Comparison of ENCODE assay signal across 17 cellular contexts in genomic region chr1:185426761-185427698, GRCh38.
DNase-seq lines count a peak whose midpoint lies in the region; ATAC-seq, FAIRE-seq and TF ChIP-seq lines count a peak whose summit lies in the region.
"Had no signal": no experiment of that assay in that cellular context is flagged by ENCODE, and none has a peak within 500 bp of the region (broad histone marks: within the 10 kb centered on the region; RNA-seq: fewer than 3 reads in every experiment).

No MANE protein-coding gene starts in this region.

- no peak overlapping the region for H3K9ac ChIP-seq in K562 (ENCODE audit: insufficient read depth in 1 of 2, low read depth in 2 of 2, low read length in 2 of 2)
- no peak overlapping the region for H3K9ac ChIP-seq in Karpas-422 (ENCODE audit: low read length)
- H3K9ac ChIP-seq in MM.1S (ENCODE audit: low read length) = no peak overlapping the region

- H2AFZ ChIP-seq in K562 (ENCODE audit: low read depth, low read length) (no peak overlapping the region), Karpas-422 (ENCODE audit: low read length) (no peak overlapping the region), MM.1S (ENCODE audit: low read length) (no peak overlapping the region)

- H3K36me3 Mint-ChIP-seq in MCF 10A (ENCODE audit: insufficient read depth, unreplicated experiment) = no peaks in the 10 kb centered on the region

- POLR2A ChIA-PET in MCF 10A (lab: Yijun Ruan, JAX) (interaction anchor here (1.0 kb wide), 1 partner anchor 12 kb away, joined by 3 read pairs; no protein-coding TSS in a partner anchor), K562 (lab: Yijun Ruan, JAX) (interaction anchor here (0.6 to 2.2 kb wide), 4 partner anchors 10 to 16 kb away, joined by 3 to 10 read pairs (median 4); no protein-coding TSS in a partner anchor)

- no peaks in the 10 kb centered on the region for H3K9me2 ChIP-seq in Karpas-422 (replicated peaks; ENCODE audit: insufficient read depth, low read length)
- no peaks in the 10 kb centered on the region for H3K9me2 ChIP-seq in MM.1S (replicated peaks; ENCODE audit: insufficient read depth, low read length)

- H3K4me3 ChIP-seq in breast epithelium (no peak overlapping the region), K562 (no peak overlapping the region), right cardiac atrium (ENCODE audit: low read length) (no peak overlapping the region), tibial artery (no peak overlapping the region), Karpas-422 (ENCODE audit: low read length) (no peak overlapping the region), MM.1S (ENCODE audit: low read length) (no peak overlapping the region)
- H3K4me3 ChIP-seq: uterus had no signal

- H3K27ac ChIP-seq in breast epithelium = peak overlapping the region; percentile 33 to 50
- no peak overlapping the region for H3K27ac ChIP-seq in K562 (ENCODE audit: extremely low read depth, low read depth, low read length)
- no peak overlapping the region for H3K27ac ChIP-seq in right cardiac atrium (ENCODE audit: low read length)
- no peak overlapping the region for H3K27ac ChIP-seq in tibial artery
- no peak overlapping the region for H3K27ac ChIP-seq in Karpas-422 (ENCODE audit: low read length)
- no peak overlapping the region for H3K27ac ChIP-seq in MM.1S (ENCODE audit: low read length)

- TF ChIP-seq EP300 in K562 (IDR thresholded peaks at IDR 0.05; ENCODE audit: low read length) = no peak

- no peaks in the 10 kb centered on the region for H3K4me1 Mint-ChIP-seq in MCF 10A (ENCODE audit: insufficient read depth, unreplicated experiment)
- H3K4me1 Mint-ChIP-seq: nephron had no signal

- H3K36me3 ChIP-seq in breast epithelium (no peaks in the 10 kb centered on the region), K562 (ENCODE audit: control insufficient read depth, insufficient read depth, low read length) (no peaks in the 10 kb centered on the region), tibial artery (no peaks in the 10 kb centered on the region), Karpas-422 (ENCODE audit: insufficient read depth, low read length) (no peaks in the 10 kb centered on the region), MM.1S (replicated peaks; ENCODE audit: insufficient read depth, low read length) (no peaks in the 10 kb centered on the region)
- H3K36me3 ChIP-seq: uterus had no signal

- ATAC-seq in K562 (no peak; the same call in 2 of the 3 replicates), right cardiac atrium (peak; percentile 87 to 92), HG03108 (IDR thresholded peaks at IDR 0.05; ENCODE audit: unreplicated experiment) (no peak)
- ATAC-seq: esophagus mucosa, HCT116, HepG2 had no signal

- TF ChIP-seq POLR2A in breast epithelium (IDR thresholded peaks at IDR 0.05) = no peak
- no peak for TF ChIP-seq POLR2A in K562 (conservative IDR thresholded peaks at IDR 0.05)

- H3K9me3 ChIP-seq in breast epithelium (no peaks in the 10 kb centered on the region), K562 (replicated peaks; ENCODE audit: control insufficient read depth, insufficient read depth, low read depth, low read length) (no peaks in the 10 kb centered on the region), right cardiac atrium (ENCODE audit: control insufficient read depth, low read length) (no peaks in the 10 kb centered on the region), tibial artery (no peaks in the 10 kb centered on the region), Karpas-422 (ENCODE audit: low read length) (no peaks in the 10 kb centered on the region), MM.1S (replicated peaks; ENCODE audit: insufficient read depth, low read length) (no peaks in the 10 kb centered on the region)
- H3K9me3 ChIP-seq: uterus had no signal

- H3K27me3 ChIP-seq in breast epithelium = no peaks in the 10 kb centered on the region
- H3K27me3 ChIP-seq in K562 (ENCODE audit: control insufficient read depth in 2 of 2, insufficient read depth in 2 of 2, low read length in 2 of 2) = peaks cover 7 to 9% of the 10 kb centered on the region in 2 experiments
- no peaks in the 10 kb centered on the region for H3K27me3 ChIP-seq in right cardiac atrium (ENCODE audit: control insufficient read depth, insufficient read depth)
- no peaks in the 10 kb centered on the region for H3K27me3 ChIP-seq in tibial artery
- H3K27me3 ChIP-seq in Karpas-422 (ENCODE audit: low read length) = no peaks in the 10 kb centered on the region; the same call in 1 of the 2 replicates
- H3K27me3 ChIP-seq in MM.1S (replicated peaks; ENCODE audit: insufficient read depth, low read length) = no peaks in the 10 kb centered on the region
- H3K27me3 ChIP-seq: uterus had no signal

- intact Hi-C loops in breast epithelium (cut with DNase I; ENCODE audit: low total_unique reads) = no loop called here
- intact Hi-C loops in MCF 10A (cut with micrococcal nuclease) = no loop called here
- intact Hi-C loops in K562 (cut with micrococcal nuclease) = no loop called here
- intact Hi-C loops in right cardiac atrium (cut with DNase I) = loop anchor here in 1 of 4 donors (10.0 kb wide), 1 partner anchor 248 kb away; no protein-coding TSS in a partner anchor
- intact Hi-C loops in tibial artery (cut with DNase I; ENCODE audit: low total_unique reads) = loop anchor here (5.0 kb wide), 1 partner anchor 365 kb away; no protein-coding TSS in a partner anchor

- CTCF ChIA-PET in MCF 10A (lab: Yijun Ruan, JAX) (interaction anchor here (0.8 to 1.3 kb wide), 5 partner anchors 9 to 254 kb away, joined by 3 to 6 read pairs (median 4); no protein-coding TSS in a partner anchor), K562 (lab: Yijun Ruan, JAX; ENCODE audit: low intra/inter-chr PET ratio) (no interaction called here)

- no peaks in the 10 kb centered on the region for H3K9me1 ChIP-seq in K562 (ENCODE audit: control insufficient read depth, insufficient read depth, low read length)

- 5% methylated on average over 7 of the region's 7 CpGs for WGBS in K562 (ENCODE audit: insufficient coverage, low coverage, missing lambda C conversion rate)
- WGBS in right cardiac atrium = 30% methylated on average over 7 of the region's 7 CpGs

- no peak for FAIRE-seq in K562 (lab: Jason Lieb, UNC)
- FAIRE-seq: HepG2, keratinocyte had no signal

- H3K4me1 ChIP-seq in breast epithelium (no peaks in the 10 kb centered on the region), K562 (replicated peaks in 1 of 2; ENCODE audit: control insufficient read depth in 2 of 2, insufficient read depth in 2 of 2, low read length in 2 of 2) (no peaks in the 10 kb centered on the region), right cardiac atrium (ENCODE audit: control insufficient read depth, insufficient read depth, low read length) (no peaks in the 10 kb centered on the region), tibial artery (peaks cover 0 to 10% (median 3%) of the 10 kb centered on the region in 4 donors), Karpas-422 (ENCODE audit: low read length) (no peaks in the 10 kb centered on the region), MM.1S (ENCODE audit: low read length) (no peaks in the 10 kb centered on the region)
- H3K4me1 ChIP-seq: uterus had no signal

- no peaks in the 10 kb centered on the region for H3K9me3 Mint-ChIP-seq in MCF 10A (ENCODE audit: unreplicated experiment)

- no peaks in the 10 kb centered on the region for H4K20me1 ChIP-seq in K562 (replicated peaks; ENCODE audit: control insufficient read depth, insufficient read depth, low read length)
- no peaks in the 10 kb centered on the region for H4K20me1 ChIP-seq in Karpas-422 (ENCODE audit: insufficient read depth, low read depth, low read length)
- H4K20me1 ChIP-seq in MM.1S (ENCODE audit: insufficient read depth, low read length) = no peaks in the 10 kb centered on the region

- no peak for TF ChIP-seq CTCF in breast epithelium (IDR thresholded peaks at IDR 0.05)
- no peak for TF ChIP-seq CTCF in MCF 10A (IDR thresholded peaks at IDR 0.05; ENCODE audit: unreplicated experiment)
- no peak for TF ChIP-seq CTCF in K562 (IDR thresholded peaks at IDR 0.05 in 2 of 3, conservative IDR thresholded peaks at IDR 0.05 in 1 of 3; ENCODE audit: insufficient read depth in 2 of 3, low read depth in 1 of 3, low read length in 3 of 3)
- TF ChIP-seq CTCF in tibial artery (IDR thresholded peaks at IDR 0.05) = no peak
- TF ChIP-seq CTCF in MM.1S (IDR thresholded peaks at IDR 0.05; ENCODE audit: low read length) = no peak

- BruUV-seq in MCF 10A (replicated peaks; lab: Mats Ljungman, UMichigan) (no TSS peak), K562 (replicated peaks; lab: Mats Ljungman, UMichigan) (no TSS peak)

- H3K4me3 Mint-ChIP-seq in MCF 10A (ENCODE audit: unreplicated experiment) = no peak overlapping the region
- H3K4me3 Mint-ChIP-seq: central memory CD8-positive, alpha-beta T cell; nephron had no signal

- H3K79me2 ChIP-seq in K562 (ENCODE audit: control insufficient read depth, insufficient read depth, low read length) (no peaks in the 10 kb centered on the region), Karpas-422 (ENCODE audit: low read length) (no peaks in the 10 kb centered on the region), MM.1S (ENCODE audit: low read length) (no peaks in the 10 kb centered on the region)

- H3K4me2 ChIP-seq in K562 (ENCODE audit: insufficient read depth, low read length) (no peak overlapping the region), Karpas-422 (ENCODE audit: low read depth, low read length, poor library complexity, severe bottlenecking) (no peak overlapping the region), MM.1S (ENCODE audit: low read depth, low read length) (no peak overlapping the region)

- H3F3A ChIP-seq in MM.1S (ENCODE audit: insufficient read depth, low read length) = no peaks in the 10 kb centered on the region

- no peak for DNase-seq in breast epithelium (ENCODE audit: low spot score in 2 of 2)
- DNase-seq in MCF 10A (ENCODE audit: unreplicated experiment) = no peak
- DNase-seq in K562 (ENCODE audit: extremely low read depth in 1 of 4, low spot score in 3 of 4) = no peak
- peak; percentile 38 to 71 (median 67) for DNase-seq in right cardiac atrium
- DNase-seq in tibial artery = peak; percentile 54 to 66
- DNase-seq in Karpas-422 = no peak
- no peak for DNase-seq in MM.1S
- DNase-seq: activated effector memory CD4-positive, alpha-beta T cell treated with anti-CD3 and anti-CD28 coated beads, Interleukin-2, amount 50 U/mL, for 16 hours; NCI-H2029; uterus had no signal

- H3K27me3 Mint-ChIP-seq in MCF 10A (ENCODE audit: insufficient read depth, unreplicated experiment) = no peaks in the 10 kb centered on the region
- H3K27me3 Mint-ChIP-seq: central memory CD8-positive, alpha-beta T cell had no signal

- in situ Hi-C loops in K562 (cut with MboI) = no loop called here

- no peak overlapping the region for H3K27ac Mint-ChIP-seq in MCF 10A (ENCODE audit: low read depth, unreplicated experiment)
- H3K27ac Mint-ChIP-seq: nephron had no signal

- TF ChIP-seq RAD21 in K562 (CRISPR knock-in tag; conservative IDR thresholded peaks at IDR 0.05 in 1 of 2, IDR thresholded peaks at IDR 0.05 in 1 of 2) = no peak

TF ChIP-seq in K562, 482 proteins besides CTCF, POLR2A, EP300 and RAD21 (continues in another document):
- no peak for TF ChIP-seq SREBF1 (IDR thresholded peaks at IDR 0.05; ENCODE audit: borderline replicate concordance, low read depth, low read length)

Comparison
In these comparisons a context has a peak if more than half of its experiments do, and no peak if none do; other contexts are left out.
1. DNase-seq: peak in right cardiac atrium (3 of 3) and tibial artery (2 of 2); none in breast epithelium (0 of 2), MCF 10A (single experiment), K562 (0 of 4), Karpas-422 (single experiment) and MM.1S (single experiment).
2. H3K27ac ChIP-seq: peak in breast epithelium (2 of 2); none in K562 (single experiment), right cardiac atrium (single experiment), tibial artery (0 of 2), Karpas-422 (single experiment) and MM.1S (single experiment).
3. ATAC-seq: peak in right cardiac atrium (2 of 2); none in K562 (single experiment) and HG03108 (single experiment).